In the genomic region with DNA sequence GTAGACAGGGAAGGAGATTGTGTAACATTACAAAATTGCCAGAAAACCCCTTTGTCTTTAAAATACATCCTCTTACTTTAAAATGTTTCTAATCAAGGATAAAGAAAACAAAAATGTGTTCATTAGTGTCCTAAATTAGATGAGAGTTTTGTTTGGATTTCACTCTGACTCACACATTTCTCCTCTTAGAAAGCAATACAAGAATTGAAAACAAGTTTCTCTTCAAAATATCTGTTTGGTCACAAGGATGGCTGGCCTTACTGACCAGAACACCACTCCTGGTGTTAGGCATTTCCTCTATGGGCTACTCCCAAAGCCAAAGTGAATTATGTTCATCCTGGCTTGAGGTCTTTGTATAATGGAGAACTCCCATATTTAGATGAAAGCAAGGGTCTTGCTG, we compare ENCODE assay signal across 22 cellular contexts. TPM values are rescaled to one million over a fixed set of nuclear protein-coding genes. Genes with fewer than 3 reads are reported as not detected.
DNase-seq lines count a peak whose midpoint lies in the region; ATAC-seq and TF ChIP-seq lines count a peak whose summit lies in the region.
"Had no signal": no experiment of that assay in that cellular context is flagged by ENCODE, and none has a peak within 500 bp of the region (broad histone marks: within the 10 kb centered on the region; RNA-seq: fewer than 3 reads in every experiment).

No MANE protein-coding gene starts in this region.

- POLR2A ChIA-PET in WTC11 (lab: Charles Lee), result no interaction called here

- no peak overlapping the region for H3K27ac Mint-ChIP-seq in WTC11
- H3K27ac Mint-ChIP-seq: CD4-positive, alpha-beta memory T cell; IgD-negative memory B cell had no signal

- no peak overlapping the region for H2AK5ac ChIP-seq in mesenchymal stem cell (ENCODE audit: low read length, severe bottlenecking)

- peaks cover 18% of the 10 kb centered on the region for H3K27me3 Mint-ChIP-seq in WTC11 (ENCODE audit: low read depth)

- H4K8ac ChIP-seq in mesenchymal stem cell (ENCODE audit: low read length), result no peak overlapping the region

- no peaks in the 10 kb centered on the region for H3K9me3 ChIP-seq in mesenchymal stem cell (ENCODE audit: control insufficient read depth, low read length)
- H3K9me3 ChIP-seq: BLaER1, HAP-1 had no signal

- H3K14ac ChIP-seq in mesenchymal stem cell (ENCODE audit: low read length in 2 of 2), result no peak overlapping the region

- H3K4me2 ChIP-seq in mesenchymal stem cell (ENCODE audit: low read length, poor library complexity, severe bottlenecking), result no peak overlapping the region
- H3K4me2 ChIP-seq: BLaER1 had no signal

- H3K4ac ChIP-seq in mesenchymal stem cell (ENCODE audit: low read depth in 1 of 2, low read length in 2 of 2), result no peak overlapping the region

- TF ChIP-seq CTCF in GM12865 (IDR thresholded peaks at IDR 0.05; ENCODE audit: insufficient read depth, low read depth, low read length, missing control alignments) (no peak), WTC11 (IDR thresholded peaks at IDR 0.05) (no peak)

- no peaks in the 10 kb centered on the region for H3K27me3 ChIP-seq in mesenchymal stem cell (ENCODE audit: control insufficient read depth in 1 of 2, insufficient read depth in 1 of 2, low read length in 2 of 2)
- H3K27me3 ChIP-seq: BLaER1 had no signal

- no peak overlapping the region for H3K9ac ChIP-seq in mesenchymal stem cell (ENCODE audit: low read length)
- H3K9ac ChIP-seq: BLaER1, GM23248 had no signal

- CTCF ChIA-PET in WTC11 (lab: Charles Lee), result no interaction called here

- no peak overlapping the region for H3K4me3 Mint-ChIP-seq in WTC11
- H3K4me3 Mint-ChIP-seq: CD14-positive monocyte; CD4-positive, alpha-beta memory T cell; IgD-negative memory B cell had no signal

- H2AFZ ChIP-seq in mesenchymal stem cell (ENCODE audit: low read depth, low read length), result no peak overlapping the region
- H2AFZ ChIP-seq: GM23248 had no signal

- no peak overlapping the region for H3K23ac ChIP-seq in mesenchymal stem cell (ENCODE audit: low read length in 2 of 2)

- H4K91ac ChIP-seq in mesenchymal stem cell (ENCODE audit: low read length), result no peak overlapping the region

- no peaks in the 10 kb centered on the region for H3K36me3 ChIP-seq in mesenchymal stem cell (ENCODE audit: control insufficient read depth in 1 of 2, insufficient read depth in 2 of 2, low read depth in 1 of 2, low read length in 2 of 2)
- H3K36me3 ChIP-seq: BLaER1, HAP-1 had no signal

- H3K27ac ChIP-seq in mesenchymal stem cell (ENCODE audit: low read length, poor library complexity, severe bottlenecking), result no peak overlapping the region
- H3K27ac ChIP-seq: BLaER1, GM23248 had no signal

- H3K4me1 Mint-ChIP-seq in WTC11, result peaks cover 29% of the 10 kb centered on the region
- H3K4me1 Mint-ChIP-seq: CD4-positive, alpha-beta memory T cell; IgD-negative memory B cell had no signal

- H3K36me3 Mint-ChIP-seq in WTC11, result peaks cover 16% of the 10 kb centered on the region
- H3K36me3 Mint-ChIP-seq: CD14-positive monocyte; CD4-positive, alpha-beta memory T cell; IgD-negative memory B cell had no signal

- H2BK12ac ChIP-seq in mesenchymal stem cell (ENCODE audit: low read length in 2 of 2), result no peak overlapping the region

- H3K4me1 ChIP-seq in mesenchymal stem cell (ENCODE audit: control insufficient read depth, insufficient read depth, low read depth, low read length), result no peaks in the 10 kb centered on the region
- H3K4me1 ChIP-seq: BLaER1, HAP-1 had no signal

- ATAC-seq in GM21723 (IDR thresholded peaks at IDR 0.05; ENCODE audit: unreplicated experiment), result peak; percentile 53
- ATAC-seq in WTC11, result no peak

- no peak overlapping the region for H2BK5ac ChIP-seq in mesenchymal stem cell (ENCODE audit: low read depth, low read length, poor library complexity, severe bottlenecking)

- no peaks in the 10 kb centered on the region for H3K9me3 Mint-ChIP-seq in WTC11
- H3K9me3 Mint-ChIP-seq: CD14-positive monocyte; CD4-positive, alpha-beta memory T cell; IgD-negative memory B cell had no signal

- H2BK15ac ChIP-seq in mesenchymal stem cell (ENCODE audit: low read depth, poor library complexity, severe bottlenecking), result no peak overlapping the region

- DNase-seq in GM12865 (ENCODE audit: low read depth) (peak; percentile 25), WTC11 (ENCODE audit: low spot score) (no peak), mesenchymal stem cell (peak; percentile 14), NCI-H510A treated with DMSO at 0.1 percent for 48 hours (lab: John Stamatoyannopoulos, UW) (no peak), NCI-H526 treated with DMSO at 0.1 percent for 48 hours (lab: John Stamatoyannopoulos, UW) (no peak), NCI-H748 (lab: John Stamatoyannopoulos, UW; ENCODE audit: unreplicated experiment) (no peak)
- DNase-seq in stimulated activated CD4-positive, alpha-beta T cell treated with anti-CD3 and anti-CD28 coated beads, Interleukin-1b, Interleukin-23, amount 100 ng/mL, for 48 hours, result no peak
- DNase-seq: 8988T; CD4-positive, alpha-beta memory T cell; DMS153; DMS79 treated with DMSO at 0.1 percent for 48 hours; GF-D8; GM23248; KBM-7 had no signal

- H3K4me3 ChIP-seq in GM12865 (ENCODE audit: low read depth, low read length), result no peak overlapping the region
- no peak overlapping the region for H3K4me3 ChIP-seq in mesenchymal stem cell (ENCODE audit: insufficient read depth in 1 of 2, low read depth in 1 of 2, low read length in 2 of 2)
- H3K4me3 ChIP-seq: BLaER1, GM23248, HAP-1 had no signal

- no peak overlapping the region for H2BK120ac ChIP-seq in mesenchymal stem cell (ENCODE audit: low read depth, low read length)

- peak overlapping the region in 1 of 2 experiments; percentile 39 for H3K18ac ChIP-seq in mesenchymal stem cell (ENCODE audit: low read depth in 1 of 2, low read length in 2 of 2)

- no peaks in the 10 kb centered on the region for H3K79me1 ChIP-seq in mesenchymal stem cell (replicated peaks; ENCODE audit: low read length, poor library complexity, severe bottlenecking)

TF ChIP-seq in WTC11, 78 proteins besides CTCF, POLR2A, EP300 and RAD21:
- TF ChIP-seq NFYB (CRISPR knock-in tag; conservative IDR thresholded peaks at IDR 0.05; ENCODE audit: low read depth) (no peak), ERG (CRISPR knock-in tag; IDR thresholded peaks at IDR 0.05) (peak; percentile 23; the same call in 1 of the 2 replicates)
TF ChIP-seq in WTC11: peak in this region for 1.

RNA-seq across cellular contexts. Expression of gene GUCY2C, which starts 6.4 kb away (rescaled TPM):
- total RNA-seq in WTC11 (2021), result 3.4 to 4.3 TPM (median 3.9 TPM) in 3 replicates
- polyA plus RNA-seq in mesenchymal stem cell (2013, experiment 1 of 2), result 0.03 TPM
- 0.03 TPM for polyA plus RNA-seq in mesenchymal stem cell (2013, experiment 2 of 2)
- total RNA-seq: A673; CD4-positive, alpha-beta memory T cell; GM23248; H4 had no signal
- polyA plus RNA-seq: AG04450; CD4-positive, alpha-beta memory T cell; GM23248 had no signal

Comparison
In these comparisons a context has a peak if more than half of its experiments do, and no peak if none do; other contexts are left out.
1. DNase-seq: peak in GM12865 (single experiment) and mesenchymal stem cell (single experiment); none in WTC11 (single experiment), NCI-H510A treated with DMSO at 0.1 percent for 48 hours (single experiment), NCI-H526 treated with DMSO at 0.1 percent for 48 hours (single experiment), NCI-H748 (single experiment) and stimulated activated CD4-positive, alpha-beta T cell treated with anti-CD3 and anti-CD28 coated beads, Interleukin-1b, Interleukin-23, amount 100 ng/mL, for 48 hours (single experiment).